In genomic region chr20:37498066-37498702, GRCh38 we compare ENCODE assay signal across 23 cellular contexts. TPM values are rescaled to one million over a fixed set of nuclear protein-coding genes. Genes with fewer than 3 reads are reported as not detected.
"Had no signal": no experiment of that assay in that cellular context is flagged by ENCODE, and none has a peak within 500 bp of the region (broad histone marks: within the 10 kb centered on the region; RNA-seq: fewer than 3 reads in every experiment).

No MANE protein-coding gene starts in this region.

- H3K27me3 Mint-ChIP-seq: activated CD4-positive, alpha-beta T cell treated with anti-CD3 and anti-CD28 coated beads for 36 hours; activated naive CD8-positive, alpha-beta T cell treated with anti-CD3 and anti-CD28 coated beads, Interleukin-2, amount 10 ng/mL, durations not matched to agents 7 days and 5 days; central memory CD8-positive, alpha-beta T cell; natural killer cell treated with Interleukin-12 subunit alpha and Interleukin-12 subunit beta and Interleukin-15 and Interleukin-18, amount 100 ng/mL, for 72 hours; stimulated activated memory B cell treated with anti-CD40 and anti-IgM and Interleukin-4, amounts not matched to agents 10 μg/mL and 1 μg/mL and 100 μg/mL, for 72 hours; T-helper 17 cell had no signal

- H3K9me3 ChIP-seq: lower lobe of right lung, neutrophil, pancreas, spleen, thoracic aorta, upper lobe of left lung had no signal

- H3K27me3 ChIP-seq: brain microvascular endothelial cell, neutrophil, pancreas, spleen, upper lobe of left lung had no signal

- H3K27ac Mint-ChIP-seq: activated CD4-positive, alpha-beta T cell treated with anti-CD3 and anti-CD28 coated beads for 36 hours; activated naive CD8-positive, alpha-beta T cell treated with anti-CD3 and anti-CD28 coated beads, Interleukin-2, amount 10 ng/mL, durations not matched to agents 7 days and 5 days; activated T-helper 1 cell treated with anti-CD3 and anti-CD28 coated beads, Interleukin-12 subunit alpha, Interleukin-12 subunit beta, Interleukin-2, Interleukin-4 antibody, amounts not matched to agents 30 ng/mL and 10 ng/mL and 1 ng/mL, durations not matched to agents 14 hours and 24 hours and 36 hours; natural killer cell treated with Interleukin-12 subunit alpha and Interleukin-12 subunit beta and Interleukin-15 and Interleukin-18, amount 100 ng/mL, for 72 hours; stimulated activated memory B cell treated with anti-CD40 and anti-IgM and Interleukin-4, amounts not matched to agents 10 μg/mL and 1 μg/mL and 100 μg/mL, for 72 hours; T-helper 17 cell had no signal

- H3K4me1 ChIP-seq: lower lobe of right lung, pancreas, spleen, upper lobe of left lung had no signal

- ATAC-seq: activated CD4-positive, alpha-beta T cell treated with anti-CD3 and anti-CD28 coated beads for 36 hours; esophagus mucosa; left cardiac atrium; lower lobe of right lung; natural killer cell treated with Interleukin-12 subunit alpha and Interleukin-12 subunit beta and Interleukin-15 and Interleukin-18, amount 100 ng/mL, for 72 hours; pancreas; sciatic nerve; stimulated activated memory B cell treated with anti-CD40 and anti-IgM and Interleukin-4, amounts not matched to agents 10 μg/mL and 1 μg/mL and 100 μg/mL, for 72 hours; T-helper 17 cell had no signal

- DNase-seq: activated CD4-positive, alpha-beta T cell treated with anti-CD3 and anti-CD28 coated beads for 36 hours; activated CD4-positive, alpha-beta T cell treated with anti-CD3 and anti-CD28 coated beads, Interleukin-2, amount 50 U/mL, for 48 hours; activated naive CD8-positive, alpha-beta T cell treated with anti-CD3 and anti-CD28 coated beads, Interleukin-2, amount 10 ng/mL, durations not matched to agents 7 days and 5 days; activated T-cell treated with anti-CD3 and anti-CD28 coated beads for 4 hours; anterior cingulate cortex; brain microvascular endothelial cell; left cardiac atrium; lower lobe of right lung; pancreas; spleen; stimulated activated CD4-positive, alpha-beta T cell treated with anti-CD3 and anti-CD28 coated beads, Interleukin-4, amount 100 ng/mL, for 4 hours; T-helper 17 cell; WERI-Rb-1 had no signal

- H3K36me3 Mint-ChIP-seq: natural killer cell treated with Interleukin-12 subunit alpha and Interleukin-12 subunit beta and Interleukin-15 and Interleukin-18, amount 100 ng/mL, for 72 hours had no signal

- H3K4me3 Mint-ChIP-seq: activated CD4-positive, alpha-beta T cell treated with anti-CD3 and anti-CD28 coated beads for 36 hours; activated naive CD8-positive, alpha-beta T cell treated with anti-CD3 and anti-CD28 coated beads, Interleukin-2, amount 10 ng/mL, durations not matched to agents 7 days and 5 days; activated T-helper 1 cell treated with anti-CD3 and anti-CD28 coated beads, Interleukin-12 subunit alpha, Interleukin-12 subunit beta, Interleukin-2, Interleukin-4 antibody, amounts not matched to agents 30 ng/mL and 10 ng/mL and 1 ng/mL, durations not matched to agents 14 hours and 24 hours and 36 hours; central memory CD8-positive, alpha-beta T cell; natural killer cell treated with Interleukin-12 subunit alpha and Interleukin-12 subunit beta and Interleukin-15 and Interleukin-18, amount 100 ng/mL, for 72 hours; stimulated activated memory B cell treated with anti-CD40 and anti-IgM and Interleukin-4, amounts not matched to agents 10 μg/mL and 1 μg/mL and 100 μg/mL, for 72 hours; T-helper 17 cell had no signal

- H3K4me3 ChIP-seq: coronary artery, lower lobe of right lung, pancreas, spleen, thoracic aorta, upper lobe of left lung had no signal

- H3K27ac ChIP-seq: brain microvascular endothelial cell, coronary artery, lower lobe of right lung, neutrophil, pancreas, spleen, thoracic aorta, upper lobe of left lung, WERI-Rb-1 had no signal

- H3K36me3 ChIP-seq: brain microvascular endothelial cell, lower lobe of right lung, pancreas, thoracic aorta, WERI-Rb-1 had no signal

- H3K4me1 Mint-ChIP-seq: activated CD4-positive, alpha-beta T cell treated with anti-CD3 and anti-CD28 coated beads for 36 hours; central memory CD8-positive, alpha-beta T cell; stimulated activated memory B cell treated with anti-CD40 and anti-IgM and Interleukin-4, amounts not matched to agents 10 μg/mL and 1 μg/mL and 100 μg/mL, for 72 hours had no signal

- H3K9me3 Mint-ChIP-seq: activated naive CD8-positive, alpha-beta T cell treated with anti-CD3 and anti-CD28 coated beads, Interleukin-2, amount 10 ng/mL, durations not matched to agents 7 days and 5 days; activated T-helper 1 cell treated with anti-CD3 and anti-CD28 coated beads, Interleukin-12 subunit alpha, Interleukin-12 subunit beta, Interleukin-2, Interleukin-4 antibody, amounts not matched to agents 30 ng/mL and 10 ng/mL and 1 ng/mL, durations not matched to agents 14 hours and 24 hours and 36 hours; central memory CD8-positive, alpha-beta T cell; natural killer cell treated with Interleukin-12 subunit alpha and Interleukin-12 subunit beta and Interleukin-15 and Interleukin-18, amount 100 ng/mL, for 72 hours; stimulated activated memory B cell treated with anti-CD40 and anti-IgM and Interleukin-4, amounts not matched to agents 10 μg/mL and 1 μg/mL and 100 μg/mL, for 72 hours had no signal

RNA-seq across cellular contexts. Expression of gene NNAT, which starts 22.9 kb away (rescaled TPM):
- total RNA-seq: T-helper 17 cell had no signal
